Comparison of ENCODE assay signal across 13 cellular contexts in the genomic region with DNA sequence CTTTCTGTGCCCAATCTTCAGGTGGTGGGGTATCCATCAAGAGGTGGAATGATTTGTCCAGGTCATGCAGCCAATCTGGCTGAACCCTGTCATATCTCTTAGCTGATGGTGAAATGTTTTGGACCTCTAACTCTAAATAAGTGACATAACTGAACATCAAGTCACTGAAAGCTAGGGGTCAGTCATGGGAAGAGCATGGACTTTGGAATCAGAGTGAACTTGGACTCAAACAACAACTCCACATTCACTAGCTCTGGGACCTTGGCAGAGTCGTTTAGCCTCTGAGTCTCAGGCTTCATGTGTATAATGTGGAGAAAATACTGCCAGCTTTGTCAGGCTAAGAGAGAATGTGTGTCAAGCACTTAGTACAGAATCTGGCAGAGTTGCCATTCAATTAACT.
DNase-seq lines count a peak whose midpoint lies in the region; ATAC-seq and TF ChIP-seq lines count a peak whose summit lies in the region.
"Had no signal": no experiment of that assay in that cellular context is flagged by ENCODE, and none has a peak within 500 bp of the region (broad histone marks: within the 10 kb centered on the region; RNA-seq: fewer than 3 reads in every experiment).

No MANE protein-coding gene starts in this region.

- peak; percentile 45 for DNase-seq in NCI-H748 (lab: John Stamatoyannopoulos, UW; ENCODE audit: unreplicated experiment)
- DNase-seq in NCI-H748 treated with DMSO at 0.1 percent for 48 hours (lab: John Stamatoyannopoulos, UW), result no peak
- DNase-seq in SW480 (ENCODE audit: low spot score), result peak; percentile 58
- no peak for DNase-seq in heart right ventricle
- DNase-seq in superior temporal gyrus (ENCODE audit: extremely low spot score), result peak; percentile 40
- no peak for DNase-seq in CD4-positive, alpha-beta T cell
- no peak for DNase-seq in activated CD4-positive, alpha-beta T cell treated with anti-CD3 and anti-CD28 coated beads, Interleukin-2, amount 10 ng/mL, durations not matched to agents 24 days and 14 days
- DNase-seq: NCI-H82 had no signal

- H3K27me3 ChIP-seq in heart right ventricle, result no peaks in the 10 kb centered on the region
- H3K27me3 ChIP-seq in CD4-positive, alpha-beta T cell (ENCODE audit: control insufficient read depth, insufficient read depth, low read length), result no peaks in the 10 kb centered on the region
- H3K27me3 ChIP-seq: BLaER1, thyroid gland had no signal

- H3K4me1 Mint-ChIP-seq in CD4-positive, alpha-beta T cell (ENCODE audit: low read depth), result no peaks in the 10 kb centered on the region
- H3K4me1 Mint-ChIP-seq in activated CD4-positive, alpha-beta T cell treated with anti-CD3 and anti-CD28 coated beads, Interleukin-2, amount 10 ng/mL, durations not matched to agents 24 days and 14 days, result no peaks in the 10 kb centered on the region
- H3K4me1 Mint-ChIP-seq: activated T-helper 17 cell treated with anti-CD3 and anti-CD28 coated beads, Interleukin-2, amount 50 U/mL, for 72 hours; IgD-negative memory B cell had no signal

- intact Hi-C loops in heart right ventricle (cut with DNase I), result loop anchor here in 3 of 10 donors (1.0 to 10.0 kb wide), 4 partner anchors 95 to 250 kb away; no protein-coding TSS in a partner anchor
- intact Hi-C loops in CD4-positive, alpha-beta T cell (cut with DNase I, micrococcal nuclease), result no loop called here
- intact Hi-C loops in activated CD4-positive, alpha-beta T cell treated with anti-CD3 and anti-CD28 coated beads, Interleukin-2, amount 10 ng/mL, durations not matched to agents 24 days and 14 days (cut with micrococcal nuclease), result no loop called here

- ATAC-seq in heart right ventricle (peak in 6 of 8 donors; percentile 13 to 60 (median 38)), GM19467 (IDR thresholded peaks at IDR 0.05; ENCODE audit: unreplicated experiment) (no peak)
- ATAC-seq in CD4-positive, alpha-beta T cell (ENCODE audit: poor library complexity), result no peak
- ATAC-seq: activated T-helper 17 cell treated with anti-CD3 and anti-CD28 coated beads, Interleukin-2, amount 50 U/mL, for 72 hours had no signal

- peaks cover 0 to 23% (median 11%) of the 10 kb centered on the region in 9 donors for H3K4me1 ChIP-seq in heart right ventricle
- H3K4me1 ChIP-seq: BLaER1 had no signal

- peak overlapping the region in 3 of 10 donors; percentile 24 to 77 (median 49) for H3K27ac ChIP-seq in heart right ventricle
- H3K27ac ChIP-seq in CD4-positive, alpha-beta T cell (ENCODE audit: low read depth, low read length), result no peak overlapping the region
- H3K27ac ChIP-seq: BLaER1, thyroid gland had no signal

- POLR2A ChIA-PET in CD4-positive, alpha-beta T cell (lab: Charles Lee), result no interaction called here

- peak in 6 of 9 donors; percentile 10 to 39 (median 27) for TF ChIP-seq CTCF in heart right ventricle (IDR thresholded peaks at IDR 0.05)
- TF ChIP-seq CTCF in CD4-positive, alpha-beta T cell (IDR thresholded peaks at IDR 0.05), result no peak

- H3K9me3 ChIP-seq in heart right ventricle, result no peaks in the 10 kb centered on the region
- H3K9me3 ChIP-seq in CD4-positive, alpha-beta T cell (ENCODE audit: control insufficient read depth, low read length), result no peaks in the 10 kb centered on the region
- H3K9me3 ChIP-seq: BLaER1, thyroid gland had no signal

- CTCF ChIA-PET in CD4-positive, alpha-beta T cell (lab: Charles Lee), result interaction anchor here (0.7 kb wide), 1 partner anchor 294 kb away, joined by 3 read pairs; no protein-coding TSS in a partner anchor

- no peaks in the 10 kb centered on the region for H3K27me3 Mint-ChIP-seq in CD4-positive, alpha-beta T cell
- peaks cover 1% of the 10 kb centered on the region for H3K27me3 Mint-ChIP-seq in activated CD4-positive, alpha-beta T cell treated with anti-CD3 and anti-CD28 coated beads, Interleukin-2, amount 10 ng/mL, durations not matched to agents 24 days and 14 days
- H3K27me3 Mint-ChIP-seq: activated T-helper 17 cell treated with anti-CD3 and anti-CD28 coated beads, Interleukin-2, amount 50 U/mL, for 72 hours had no signal

- no peak overlapping the region for H3K4me3 Mint-ChIP-seq in CD4-positive, alpha-beta T cell
- H3K4me3 Mint-ChIP-seq in activated CD4-positive, alpha-beta T cell treated with anti-CD3 and anti-CD28 coated beads, Interleukin-2, amount 10 ng/mL, durations not matched to agents 24 days and 14 days, result no peak overlapping the region
- H3K4me3 Mint-ChIP-seq: activated T-helper 17 cell treated with anti-CD3 and anti-CD28 coated beads, Interleukin-2, amount 50 U/mL, for 72 hours; IgD-negative memory B cell had no signal

- no peak overlapping the region for H3K27ac Mint-ChIP-seq in CD4-positive, alpha-beta T cell
- H3K27ac Mint-ChIP-seq in activated CD4-positive, alpha-beta T cell treated with anti-CD3 and anti-CD28 coated beads, Interleukin-2, amount 10 ng/mL, durations not matched to agents 24 days and 14 days, result no peak overlapping the region
- H3K27ac Mint-ChIP-seq: activated T-helper 17 cell treated with anti-CD3 and anti-CD28 coated beads, Interleukin-2, amount 50 U/mL, for 72 hours; IgD-negative memory B cell had no signal

- H3K36me3 Mint-ChIP-seq in CD4-positive, alpha-beta T cell (ENCODE audit: low read depth), result no peaks in the 10 kb centered on the region
- no peaks in the 10 kb centered on the region for H3K36me3 Mint-ChIP-seq in activated CD4-positive, alpha-beta T cell treated with anti-CD3 and anti-CD28 coated beads, Interleukin-2, amount 10 ng/mL, durations not matched to agents 24 days and 14 days (ENCODE audit: low read depth)

- H3K4me3 ChIP-seq in heart right ventricle, result no peak overlapping the region
- H3K4me3 ChIP-seq: BLaER1, thyroid gland had no signal

- H3K9me3 Mint-ChIP-seq in CD4-positive, alpha-beta T cell, result no peaks in the 10 kb centered on the region
- peaks cover 6% of the 10 kb centered on the region for H3K9me3 Mint-ChIP-seq in activated CD4-positive, alpha-beta T cell treated with anti-CD3 and anti-CD28 coated beads, Interleukin-2, amount 10 ng/mL, durations not matched to agents 24 days and 14 days

- H3K36me3 ChIP-seq in heart right ventricle, result no peaks in the 10 kb centered on the region
- H3K36me3 ChIP-seq: BLaER1, thyroid gland had no signal

- 32 to 40% methylated on average over 1 of the region's 1 CpG for WGBS in heart right ventricle, 2 donors

Comparison
In these comparisons a context has a peak if more than half of its experiments do, and no peak if none do; other contexts are left out.
1. DNase-seq: peak in NCI-H748 (single experiment), SW480 (single experiment) and superior temporal gyrus (single experiment); none in NCI-H748 treated with DMSO at 0.1 percent for 48 hours (single experiment), heart right ventricle (0 of 2), CD4-positive, alpha-beta T cell (0 of 10) and activated CD4-positive, alpha-beta T cell treated with anti-CD3 and anti-CD28 coated beads, Interleukin-2, amount 10 ng/mL, durations not matched to agents 24 days and 14 days (single experiment).
2. ATAC-seq: peak in heart right ventricle (6 of 8); none in CD4-positive, alpha-beta T cell (single experiment) and GM19467 (single experiment).